ENCODE assay signal across 1 cellular context in the genomic region with DNA sequence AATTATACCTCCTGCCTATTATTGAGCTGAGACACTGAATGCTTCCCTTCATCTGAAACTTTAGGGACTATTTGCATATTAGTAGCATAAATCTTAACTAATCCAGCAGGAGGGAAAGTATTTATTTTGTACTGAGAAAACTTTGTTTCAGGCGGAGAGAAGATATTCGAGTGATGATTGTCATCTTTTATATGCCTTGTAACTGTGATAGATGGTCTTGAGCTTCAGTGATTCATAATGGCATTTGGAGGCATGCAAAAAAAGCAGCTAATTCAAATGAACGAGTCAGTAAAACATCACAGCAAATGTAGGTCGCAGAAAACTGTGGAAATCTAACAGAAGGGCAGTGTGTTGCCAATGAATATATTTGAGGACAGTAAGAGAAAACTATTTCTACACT.
TF ChIP-seq lines count a peak whose summit lies in the region.

No MANE protein-coding gene starts in this region.

TF ChIP-seq in GM23338, 12 proteins besides CTCF, POLR2A, EP300 and RAD21 (continued from another document):
- TF ChIP-seq ZNF462 (CRISPR knock-in tag; IDR thresholded peaks at IDR 0.05) (no peak), ZNF114 (CRISPR knock-in tag; IDR thresholded peaks at IDR 0.05) (no peak), JUNB (IDR thresholded peaks at IDR 0.05; ENCODE audit: unreplicated experiment) (no peak)
TF ChIP-seq in GM23338: peak in this region for 0.
